In the genomic region with DNA sequence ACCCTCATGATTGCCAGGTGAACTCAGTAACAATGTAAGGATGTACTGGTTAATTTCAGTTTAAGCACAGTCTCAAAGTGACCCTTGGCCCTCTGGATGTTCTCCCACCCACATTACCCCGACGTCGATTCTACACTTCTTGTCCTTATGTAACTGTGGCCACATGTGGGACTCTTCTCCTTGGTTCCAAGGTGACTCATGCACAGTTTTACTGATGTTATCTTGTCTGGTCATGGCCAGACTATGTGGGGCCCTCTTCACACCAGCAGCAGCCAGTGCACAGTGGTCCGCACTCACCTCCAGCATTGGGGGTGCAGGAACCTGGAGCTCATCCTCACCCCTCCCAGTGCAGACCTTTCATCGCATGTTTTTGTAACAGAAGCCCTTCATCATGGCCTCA, we compare ENCODE assay signal across 1 cellular context.
TF ChIP-seq lines count a peak whose summit lies in the region.

No MANE protein-coding gene starts in this region.

TF ChIP-seq in K562, 482 proteins besides CTCF, POLR2A, EP300 and RAD21 (continued from another document):
- TF ChIP-seq, protein P1, sequence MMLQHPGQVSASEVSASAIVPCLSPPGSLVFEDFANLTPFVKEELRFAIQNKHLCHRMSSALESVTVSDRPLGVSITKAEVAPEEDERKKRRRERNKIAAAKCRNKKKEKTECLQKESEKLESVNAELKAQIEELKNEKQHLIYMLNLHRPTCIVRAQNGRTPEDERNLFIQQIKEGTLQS (IDR thresholded peaks at IDR 0.05): peak; percentile 36; the same call in 1 of the 2 replicates
- TF ChIP-seq, protein P1 (CRISPR knock-in tag; conservative IDR thresholded peaks at IDR 0.05): no peak
- no peak for TF ChIP-seq PURB (CRISPR knock-in tag; IDR thresholded peaks at IDR 0.05; ENCODE audit: low read depth)
- TF ChIP-seq ZNF253 (CRISPR knock-in tag; conservative IDR thresholded peaks at IDR 0.05): no peak
